In the genomic region with DNA sequence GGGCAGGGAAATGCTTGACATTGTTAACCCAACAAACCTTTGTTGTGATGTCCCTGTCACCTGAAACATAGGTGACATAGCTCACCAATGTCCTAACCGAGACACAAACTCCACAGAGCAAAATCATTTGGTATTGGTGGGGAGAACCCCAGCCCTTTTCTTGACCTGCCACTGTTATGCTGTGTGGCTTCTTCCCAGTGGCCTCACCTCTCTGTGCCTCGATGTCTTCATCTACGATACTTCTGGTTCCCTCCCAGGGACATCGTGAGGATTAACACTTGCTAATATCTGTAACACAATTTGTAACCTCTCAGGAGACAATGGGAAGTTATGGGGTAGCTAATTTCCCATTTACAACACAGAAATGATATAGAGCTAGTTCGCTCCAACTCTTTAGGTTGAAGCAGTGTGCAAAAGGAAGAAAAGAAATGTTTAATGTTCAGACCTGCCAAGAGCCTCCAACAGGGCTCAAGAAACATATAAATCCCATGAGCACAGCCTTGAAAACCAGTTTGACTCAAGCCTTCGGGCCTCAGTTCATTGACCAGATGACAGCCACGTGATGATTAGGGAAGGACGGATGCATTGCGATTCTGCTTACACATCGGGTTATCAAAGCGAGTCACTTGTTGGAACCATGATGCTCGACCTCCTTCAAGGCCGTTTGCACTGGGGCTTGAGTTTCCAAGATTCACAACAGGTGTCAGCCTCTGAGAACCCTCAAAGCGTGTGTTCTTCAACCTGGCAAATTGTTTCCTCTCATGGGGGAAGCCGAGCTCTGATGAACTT, we compare ENCODE assay signal across 24 cellular contexts. TPM values are rescaled to one million over a fixed set of nuclear protein-coding genes. Genes with fewer than 3 reads are reported as not detected.
"Had no signal": no experiment of that assay in that cellular context is flagged by ENCODE, and none has a peak within 500 bp of the region (broad histone marks: within the 10 kb centered on the region; RNA-seq: fewer than 3 reads in every experiment).

No MANE protein-coding gene starts in this region.

- H3K27me3 ChIP-seq: ascending aorta, esophagus muscularis mucosa, heart left ventricle had no signal

- H3K36me3 ChIP-seq: esophagus muscularis mucosa, heart left ventricle had no signal

- H3K27ac ChIP-seq: ascending aorta, esophagus muscularis mucosa, heart left ventricle had no signal

- DNase-seq: activated CD4-positive, alpha-beta T cell treated with anti-CD3 and anti-CD28 coated beads for 1 hour; activated CD4-positive, alpha-beta T cell treated with anti-CD3 and anti-CD28 coated beads for 4 hours; activated CD4-positive, alpha-beta T cell treated with anti-CD3 and anti-CD28 coated beads, Interleukin-2, amount 50 U/mL, for 1 hour; activated CD4-positive, alpha-beta T cell treated with anti-CD3 and anti-CD28 coated beads, Interleukin-2, amount 50 U/mL, for 48 hours; activated CD8-positive, alpha-beta memory T cell treated with anti-CD3 and anti-CD28 coated beads for 24 hours; activated CD8-positive, alpha-beta T cell treated with anti-CD3 and anti-CD28 coated beads for 36 hours; activated effector memory CD4-positive, alpha-beta T cell treated with Interleukin-2 at 50 U/mL for 16 hours; activated gamma-delta T cell treated with Interleukin-2 at 50 U/mL for 16 hours; activated naive CD4-positive, alpha-beta T cell treated with anti-CD3 and anti-CD28 coated beads, Interleukin-2, amount 50 U/mL, for 16 hours; activated naive CD4-positive, alpha-beta T cell treated with Interleukin-2 at 50 U/mL for 16 hours; activated T-cell treated with anti-CD3 and anti-CD28 coated beads, Interleukin-2, amount 50 U/mL, for 4 hours; cortex of kidney; dermis blood vessel endothelial cell; effector CD4-positive, alpha-beta T cell; effector memory CD8-positive, alpha-beta T cell; erythroblast; foreskin fibroblast; heart left ventricle; T-helper 1 cell; T-helper 17 cell; T1000 had no signal

- H3K9me3 ChIP-seq: ascending aorta, esophagus muscularis mucosa, heart left ventricle had no signal

- H3K4me1 ChIP-seq: ascending aorta, esophagus muscularis mucosa, heart left ventricle had no signal

- H3K4me3 ChIP-seq: ascending aorta, esophagus muscularis mucosa, heart left ventricle had no signal

RNA-seq across cellular contexts. Expression of a gene that starts 37.8 kb away (rescaled TPM):
- total RNA-seq: activated CD8-positive, alpha-beta T cell treated with anti-CD3 and anti-CD28 coated beads for 36 hours; activated T-helper 17 cell treated with anti-CD3 and anti-CD28 coated beads, Interleukin-2, amount 50 U/mL, for 72 hours; ascending aorta; T-helper 17 cell had no signal
